In the genomic region with DNA sequence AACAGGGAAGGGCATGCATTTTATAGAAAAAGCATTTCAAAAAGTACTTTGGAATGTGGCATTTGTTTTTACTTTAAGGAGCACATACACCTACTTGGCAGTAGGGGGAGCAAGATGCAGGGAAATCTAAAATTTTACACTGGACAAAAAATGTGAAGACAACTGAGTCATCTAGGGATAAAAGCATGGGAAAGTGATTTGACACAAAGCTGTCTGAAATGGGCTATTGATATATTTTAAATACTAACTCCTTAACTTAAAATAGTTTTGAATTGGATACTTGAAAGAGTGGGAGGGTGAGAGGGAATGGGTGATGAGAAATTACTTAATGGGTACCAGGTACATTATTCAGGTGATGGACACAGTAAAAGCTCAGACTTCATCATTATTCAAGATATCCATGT, we compare ENCODE assay signal across 8 cellular contexts. TPM values are rescaled to one million over a fixed set of nuclear protein-coding genes. Genes with fewer than 3 reads are reported as not detected.
A peak's percentile ranks its signal among the peaks of the same experiment; 100 is the strongest.
DNase-seq lines count a peak whose midpoint lies in the region; ATAC-seq and TF ChIP-seq lines count a peak whose summit lies in the region.

No MANE protein-coding gene starts in this region.

- H3K27me3 Mint-ChIP-seq in osteocyte (ENCODE audit: unreplicated experiment) = peaks cover 25% of the 10 kb centered on the region

- peak; percentile 12 for DNase-seq in NOMO-1 treated with DMSO at 0.1 percent for 48 hours (lab: John Stamatoyannopoulos, UW; ENCODE audit: unreplicated experiment)
- no peak for DNase-seq in NOMO-1 treated with dmso at 0.1 percent for 144 hours (lab: John Stamatoyannopoulos, UW; ENCODE audit: unreplicated experiment)
- DNase-seq in NCI-H526 treated with DMSO at 0.1 percent for 48 hours (lab: John Stamatoyannopoulos, UW) = peak; percentile 4
- peak; percentile 10 to 32 for DNase-seq in dermis microvascular lymphatic vessel endothelial cell (ENCODE audit: low read depth in 2 of 2)
- DNase-seq in osteocyte (ENCODE audit: extremely low spot score, unreplicated experiment) = no peak
- DNase-seq in GDM1 (lab: John Stamatoyannopoulos, UW) = no peak
- DNase-seq in GM19240 (ENCODE audit: insufficient read length, low spot score) = no peak

- no peak overlapping the region for H3K27ac Mint-ChIP-seq in osteocyte (ENCODE audit: unreplicated experiment)

- H3K4me3 Mint-ChIP-seq in osteocyte (ENCODE audit: unreplicated experiment) = no peak overlapping the region

- peak; percentile 88 for TF ChIP-seq CTCF in osteocyte (IDR thresholded peaks at IDR 0.05)

- no peak for ATAC-seq in GM19467 (IDR thresholded peaks at IDR 0.05; ENCODE audit: unreplicated experiment)

- no peaks in the 10 kb centered on the region for H3K9me3 Mint-ChIP-seq in osteocyte (ENCODE audit: unreplicated experiment)

- no peaks in the 10 kb centered on the region for H3K36me3 Mint-ChIP-seq in osteocyte (ENCODE audit: unreplicated experiment)

- H3K4me1 Mint-ChIP-seq in osteocyte (ENCODE audit: unreplicated experiment) = no peaks in the 10 kb centered on the region

RNA-seq across cellular contexts. Expression of gene TMEM200C, which starts 15.8 kb away (rescaled TPM):
- total RNA-seq in dermis microvascular lymphatic vessel endothelial cell (under 0.01 TPM in 1 of 2 replicates, not detected in the other), osteocyte (1.6 and 2.1 TPM in 2 replicates)

Comparison
In these comparisons a context has a peak if more than half of its experiments do, and no peak if none do; other contexts are left out.
1. DNase-seq: peak in NOMO-1 treated with DMSO at 0.1 percent for 48 hours (single experiment), NCI-H526 treated with DMSO at 0.1 percent for 48 hours (single experiment) and dermis microvascular lymphatic vessel endothelial cell (2 of 2); none in NOMO-1 treated with dmso at 0.1 percent for 144 hours (single experiment), osteocyte (single experiment), GDM1 (single experiment) and GM19240 (single experiment).